In the genomic region with DNA sequence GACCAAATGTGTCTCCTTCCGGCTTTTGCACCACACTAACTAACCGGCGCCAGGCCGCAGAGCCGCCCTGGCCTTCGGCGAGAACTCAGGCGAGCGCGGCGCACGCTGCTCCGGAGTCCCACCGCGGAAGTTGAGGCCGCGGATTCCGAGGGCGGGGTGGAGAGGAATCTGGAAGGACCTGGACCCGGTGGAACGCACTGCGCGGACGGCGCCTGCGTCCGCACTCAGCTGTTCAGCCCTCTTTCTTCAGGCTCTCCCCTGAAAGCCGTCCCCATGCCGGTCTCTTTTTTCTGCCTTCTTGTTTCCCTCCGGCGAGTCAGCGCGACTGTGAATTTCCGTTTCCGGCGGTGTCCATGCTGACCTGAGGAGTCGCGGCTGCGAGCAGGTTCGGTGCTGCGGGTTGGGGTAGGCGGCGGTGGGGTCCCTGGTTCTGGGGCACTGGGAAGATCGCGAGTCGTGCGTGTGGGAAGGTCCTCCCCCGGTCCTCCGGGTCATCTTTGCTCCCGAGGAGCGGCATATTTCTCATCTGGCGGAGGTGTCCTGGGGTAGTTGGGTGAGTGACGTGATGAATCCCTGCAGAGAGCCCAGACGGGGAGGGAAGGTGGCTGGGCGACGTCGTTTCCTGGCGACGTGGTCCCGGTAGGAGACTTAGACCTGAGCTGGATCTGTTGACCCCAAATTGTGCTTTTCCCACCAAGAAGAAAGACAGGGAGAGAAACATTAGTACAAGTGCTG, we compare ENCODE assay signal across 1 cellular context.
TF ChIP-seq lines count a peak whose summit lies in the region.

A gene with protein sequence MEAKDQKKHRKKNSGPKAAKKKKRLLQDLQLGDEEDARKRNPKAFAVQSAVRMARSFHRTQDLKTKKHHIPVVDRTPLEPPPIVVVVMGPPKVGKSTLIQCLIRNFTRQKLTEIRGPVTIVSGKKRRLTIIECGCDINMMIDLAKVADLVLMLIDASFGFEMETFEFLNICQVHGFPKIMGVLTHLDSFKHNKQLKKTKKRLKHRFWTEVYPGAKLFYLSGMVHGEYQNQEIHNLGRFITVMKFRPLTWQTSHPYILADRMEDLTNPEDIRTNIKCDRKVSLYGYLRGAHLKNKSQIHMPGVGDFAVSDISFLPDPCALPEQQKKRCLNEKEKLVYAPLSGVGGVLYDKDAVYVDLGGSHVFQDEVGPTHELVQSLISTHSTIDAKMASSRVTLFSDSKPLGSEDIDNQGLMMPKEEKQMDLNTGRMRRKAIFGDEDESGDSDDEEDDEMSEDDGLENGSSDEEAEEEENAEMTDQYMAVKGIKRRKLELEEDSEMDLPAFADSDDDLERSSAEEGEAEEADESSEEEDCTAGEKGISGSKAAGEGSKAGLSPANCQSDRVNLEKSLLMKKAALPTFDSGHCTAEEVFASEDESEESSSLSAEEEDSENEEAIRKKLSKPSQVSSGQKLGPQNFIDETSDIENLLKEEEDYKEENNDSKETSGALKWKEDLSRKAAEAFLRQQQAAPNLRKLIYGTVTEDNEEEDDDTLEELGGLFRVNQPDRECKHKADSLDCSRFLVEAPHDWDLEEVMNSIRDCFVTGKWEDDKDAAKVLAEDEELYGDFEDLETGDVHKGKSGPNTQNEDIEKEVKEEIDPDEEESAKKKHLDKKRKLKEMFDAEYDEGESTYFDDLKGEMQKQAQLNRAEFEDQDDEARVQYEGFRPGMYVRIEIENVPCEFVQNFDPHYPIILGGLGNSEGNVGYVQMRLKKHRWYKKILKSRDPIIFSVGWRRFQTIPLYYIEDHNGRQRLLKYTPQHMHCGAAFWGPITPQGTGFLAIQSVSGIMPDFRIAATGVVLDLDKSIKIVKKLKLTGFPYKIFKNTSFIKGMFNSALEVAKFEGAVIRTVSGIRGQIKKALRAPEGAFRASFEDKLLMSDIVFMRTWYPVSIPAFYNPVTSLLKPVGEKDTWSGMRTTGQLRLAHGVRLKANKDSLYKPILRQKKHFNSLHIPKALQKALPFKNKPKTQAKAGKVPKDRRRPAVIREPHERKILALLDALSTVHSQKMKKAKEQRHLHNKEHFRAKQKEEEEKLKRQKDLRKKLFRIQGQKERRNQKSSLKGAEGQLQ (plus strand): TSS at position 350 of the 735 bp plus-strand sequence. CDS start 1,600 bp downstream, outside the sequence.

TF ChIP-seq in K562, 482 proteins besides CTCF, POLR2A, EP300 and RAD21 (continued from another document and continues in another):
- TF ChIP-seq, protein P1, sequence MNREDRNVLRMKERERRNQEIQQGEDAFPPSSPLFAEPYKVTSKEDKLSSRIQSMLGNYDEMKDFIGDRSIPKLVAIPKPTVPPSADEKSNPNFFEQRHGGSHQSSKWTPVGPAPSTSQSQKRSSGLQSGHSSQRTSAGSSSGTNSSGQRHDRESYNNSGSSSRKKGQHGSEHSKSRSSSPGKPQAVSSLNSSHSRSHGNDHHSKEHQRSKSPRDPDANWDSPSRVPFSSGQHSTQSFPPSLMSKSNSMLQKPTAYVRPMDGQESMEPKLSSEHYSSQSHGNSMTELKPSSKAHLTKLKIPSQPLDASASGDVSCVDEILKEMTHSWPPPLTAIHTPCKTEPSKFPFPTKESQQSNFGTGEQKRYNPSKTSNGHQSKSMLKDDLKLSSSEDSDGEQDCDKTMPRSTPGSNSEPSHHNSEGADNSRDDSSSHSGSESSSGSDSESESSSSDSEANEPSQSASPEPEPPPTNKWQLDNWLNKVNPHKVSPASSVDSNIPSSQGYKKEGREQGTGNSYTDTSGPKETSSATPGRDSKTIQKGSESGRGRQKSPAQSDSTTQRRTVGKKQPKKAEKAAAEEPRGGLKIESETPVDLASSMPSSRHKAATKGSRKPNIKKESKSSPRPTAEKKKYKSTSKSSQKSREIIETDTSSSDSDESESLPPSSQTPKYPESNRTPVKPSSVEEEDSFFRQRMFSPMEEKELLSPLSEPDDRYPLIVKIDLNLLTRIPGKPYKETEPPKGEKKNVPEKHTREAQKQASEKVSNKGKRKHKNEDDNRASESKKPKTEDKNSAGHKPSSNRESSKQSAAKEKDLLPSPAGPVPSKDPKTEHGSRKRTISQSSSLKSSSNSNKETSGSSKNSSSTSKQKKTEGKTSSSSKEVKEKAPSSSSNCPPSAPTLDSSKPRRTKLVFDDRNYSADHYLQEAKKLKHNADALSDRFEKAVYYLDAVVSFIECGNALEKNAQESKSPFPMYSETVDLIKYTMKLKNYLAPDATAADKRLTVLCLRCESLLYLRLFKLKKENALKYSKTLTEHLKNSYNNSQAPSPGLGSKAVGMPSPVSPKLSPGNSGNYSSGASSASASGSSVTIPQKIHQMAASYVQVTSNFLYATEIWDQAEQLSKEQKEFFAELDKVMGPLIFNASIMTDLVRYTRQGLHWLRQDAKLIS (CRISPR knock-in tag; IDR thresholded peaks at IDR 0.05) = peak; percentile 94
- 0 out of 2 replicates have a peak, but pooled peaks have one; percentile 46 for TF ChIP-seq ZNF609 (CRISPR knock-in tag; IDR thresholded peaks at IDR 0.05; ENCODE audit: borderline replicate concordance)
- TF ChIP-seq, protein P2, sequence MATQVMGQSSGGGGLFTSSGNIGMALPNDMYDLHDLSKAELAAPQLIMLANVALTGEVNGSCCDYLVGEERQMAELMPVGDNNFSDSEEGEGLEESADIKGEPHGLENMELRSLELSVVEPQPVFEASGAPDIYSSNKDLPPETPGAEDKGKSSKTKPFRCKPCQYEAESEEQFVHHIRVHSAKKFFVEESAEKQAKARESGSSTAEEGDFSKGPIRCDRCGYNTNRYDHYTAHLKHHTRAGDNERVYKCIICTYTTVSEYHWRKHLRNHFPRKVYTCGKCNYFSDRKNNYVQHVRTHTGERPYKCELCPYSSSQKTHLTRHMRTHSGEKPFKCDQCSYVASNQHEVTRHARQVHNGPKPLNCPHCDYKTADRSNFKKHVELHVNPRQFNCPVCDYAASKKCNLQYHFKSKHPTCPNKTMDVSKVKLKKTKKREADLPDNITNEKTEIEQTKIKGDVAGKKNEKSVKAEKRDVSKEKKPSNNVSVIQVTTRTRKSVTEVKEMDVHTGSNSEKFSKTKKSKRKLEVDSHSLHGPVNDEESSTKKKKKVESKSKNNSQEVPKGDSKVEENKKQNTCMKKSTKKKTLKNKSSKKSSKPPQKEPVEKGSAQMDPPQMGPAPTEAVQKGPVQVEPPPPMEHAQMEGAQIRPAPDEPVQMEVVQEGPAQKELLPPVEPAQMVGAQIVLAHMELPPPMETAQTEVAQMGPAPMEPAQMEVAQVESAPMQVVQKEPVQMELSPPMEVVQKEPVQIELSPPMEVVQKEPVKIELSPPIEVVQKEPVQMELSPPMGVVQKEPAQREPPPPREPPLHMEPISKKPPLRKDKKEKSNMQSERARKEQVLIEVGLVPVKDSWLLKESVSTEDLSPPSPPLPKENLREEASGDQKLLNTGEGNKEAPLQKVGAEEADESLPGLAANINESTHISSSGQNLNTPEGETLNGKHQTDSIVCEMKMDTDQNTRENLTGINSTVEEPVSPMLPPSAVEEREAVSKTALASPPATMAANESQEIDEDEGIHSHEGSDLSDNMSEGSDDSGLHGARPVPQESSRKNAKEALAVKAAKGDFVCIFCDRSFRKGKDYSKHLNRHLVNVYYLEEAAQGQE (CRISPR knock-in tag; IDR thresholded peaks at IDR 0.05; ENCODE audit: low read depth) = peak; percentile 42; the same call in 1 of the 2 replicates
- no peak for TF ChIP-seq HMG20A (CRISPR knock-in tag; conservative IDR thresholded peaks at IDR 0.05)
- no peak for TF ChIP-seq POLR3G (IDR thresholded peaks at IDR 0.05; ENCODE audit: extremely low read depth, insufficient read length, insufficient replicate concordance)
- TF ChIP-seq, protein P3, sequence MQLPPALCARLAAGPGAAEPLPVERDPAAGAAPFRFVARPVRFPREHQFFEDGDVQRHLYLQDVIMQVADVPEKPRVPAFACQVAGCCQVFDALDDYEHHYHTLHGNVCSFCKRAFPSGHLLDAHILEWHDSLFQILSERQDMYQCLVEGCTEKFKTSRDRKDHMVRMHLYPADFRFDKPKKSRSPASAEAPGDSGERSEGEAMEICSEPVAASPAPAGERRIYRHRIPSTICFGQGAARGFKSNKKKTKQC (CRISPR knock-in tag; IDR thresholded peaks at IDR 0.05) = peak; percentile 96
- no peak for TF ChIP-seq COPS2 (conservative IDR thresholded peaks at IDR 0.05)
- no peak; the same call in 1 of the 2 replicates for TF ChIP-seq HLTF (IDR thresholded peaks at IDR 0.05)
- peak in 1 of 2 experiments; percentile 73; a peak in 1 of 4 replicates for TF ChIP-seq NONO (IDR thresholded peaks at IDR 0.05; ENCODE audit: low read depth in 2 of 2, low read length in 1 of 2)
- TF ChIP-seq XRCC5 (IDR thresholded peaks at IDR 0.05; ENCODE audit: low read depth, low read length) = peak; percentile 99
- TF ChIP-seq EHMT2 (IDR thresholded peaks at IDR 0.05) = peak; percentile 84; the same call in 1 of the 2 replicates
- TF ChIP-seq TSC22D4 (tag; IDR thresholded peaks at IDR 0.05) = no peak
- TF ChIP-seq, protein P4, sequence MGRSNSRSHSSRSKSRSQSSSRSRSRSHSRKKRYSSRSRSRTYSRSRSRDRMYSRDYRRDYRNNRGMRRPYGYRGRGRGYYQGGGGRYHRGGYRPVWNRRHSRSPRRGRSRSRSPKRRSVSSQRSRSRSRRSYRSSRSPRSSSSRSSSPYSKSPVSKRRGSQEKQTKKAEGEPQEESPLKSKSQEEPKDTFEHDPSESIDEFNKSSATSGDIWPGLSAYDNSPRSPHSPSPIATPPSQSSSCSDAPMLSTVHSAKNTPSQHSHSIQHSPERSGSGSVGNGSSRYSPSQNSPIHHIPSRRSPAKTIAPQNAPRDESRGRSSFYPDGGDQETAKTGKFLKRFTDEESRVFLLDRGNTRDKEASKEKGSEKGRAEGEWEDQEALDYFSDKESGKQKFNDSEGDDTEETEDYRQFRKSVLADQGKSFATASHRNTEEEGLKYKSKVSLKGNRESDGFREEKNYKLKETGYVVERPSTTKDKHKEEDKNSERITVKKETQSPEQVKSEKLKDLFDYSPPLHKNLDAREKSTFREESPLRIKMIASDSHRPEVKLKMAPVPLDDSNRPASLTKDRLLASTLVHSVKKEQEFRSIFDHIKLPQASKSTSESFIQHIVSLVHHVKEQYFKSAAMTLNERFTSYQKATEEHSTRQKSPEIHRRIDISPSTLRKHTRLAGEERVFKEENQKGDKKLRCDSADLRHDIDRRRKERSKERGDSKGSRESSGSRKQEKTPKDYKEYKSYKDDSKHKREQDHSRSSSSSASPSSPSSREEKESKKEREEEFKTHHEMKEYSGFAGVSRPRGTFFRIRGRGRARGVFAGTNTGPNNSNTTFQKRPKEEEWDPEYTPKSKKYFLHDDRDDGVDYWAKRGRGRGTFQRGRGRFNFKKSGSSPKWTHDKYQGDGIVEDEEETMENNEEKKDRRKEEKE (IDR thresholded peaks at IDR 0.05; ENCODE audit: borderline replicate concordance in 1 of 2, control insufficient read depth in 1 of 2, low read depth in 2 of 2, low read length in 1 of 2) = peak in 1 of 2 experiments; percentile 96; a peak in 2 of 4 replicates
